In genomic region chr10:64977912-64978311, GRCh38 we compare ENCODE assay signal across 20 cellular contexts.
DNase-seq lines count a peak whose midpoint lies in the region; ATAC-seq, FAIRE-seq and TF ChIP-seq lines count a peak whose summit lies in the region.
"Had no signal": no experiment of that assay in that cellular context is flagged by ENCODE, and none has a peak within 500 bp of the region (broad histone marks: within the 10 kb centered on the region; RNA-seq: fewer than 3 reads in every experiment).

No MANE protein-coding gene starts in this region.

- no peaks in the 10 kb centered on the region for H3K36me3 ChIP-seq in PC-3 (ENCODE audit: low read depth, low read length)
- H3K36me3 ChIP-seq: WERI-Rb-1 had no signal

- intact Hi-C loops in PC-3 (cut with micrococcal nuclease): loop anchor here (1.0 to 10.0 kb wide), 11 partner anchors 89 to 1953 kb away; no protein-coding TSS in a partner anchor

- no peaks in the 10 kb centered on the region for H3K9me2 ChIP-seq in PC-3 (replicated peaks; ENCODE audit: low read length)

- no TSS peak for BruUV-seq in PC-3 (replicated peaks; lab: Mats Ljungman, UMichigan)

- no peaks in the 10 kb centered on the region for H3K27me3 ChIP-seq in PC-3 (ENCODE audit: low read length)

- H3K9ac ChIP-seq in PC-3 (ENCODE audit: low read length): no peak overlapping the region

- no peaks in the 10 kb centered on the region for H3K79me2 ChIP-seq in PC-3 (ENCODE audit: low read length)

- H2AFZ ChIP-seq in PC-3 (ENCODE audit: low read length): no peak overlapping the region

- FAIRE-seq in endometrium (lab: Jason Lieb, UNC): peak; percentile 84
- FAIRE-seq: H54 had no signal

- POLR2A ChIA-PET in PC-3 (lab: Charles Lee; ENCODE audit: unreplicated experiment): no interaction called here

- no peak overlapping the region for H3K4me2 ChIP-seq in PC-3 (ENCODE audit: low read length)

- no peaks in the 10 kb centered on the region for H3F3A ChIP-seq in PC-3 (ENCODE audit: low read length, unreplicated experiment)

- peak; percentile 29; the same call in 1 of the 2 replicates for ATAC-seq in PC-3
- ATAC-seq: activated CD8-positive, alpha-beta T cell treated with anti-CD3 and anti-CD28 coated beads for 36 hours; activated T-helper 17 cell treated with anti-CD3 and anti-CD28 coated beads, Interleukin-2, amount 50 U/mL, for 72 hours; sciatic nerve had no signal

- peak; percentile 5 for DNase-seq in H4 (ENCODE audit: low spot score)
- peak; percentile 58 for DNase-seq in PC-3
- DNase-seq in pons (ENCODE audit: low spot score): peak; percentile 2
- DNase-seq in GM03348 (ENCODE audit: low spot score): no peak
- DNase-seq in activated CD8-positive, alpha-beta memory T cell treated with anti-CD3 and anti-CD28 coated beads, Interleukin-2, amount 50 U/mL, for 4 hours: no peak
- DNase-seq in KG1 (lab: John Stamatoyannopoulos, UW): no peak
- DNase-seq: activated CD8-positive, alpha-beta T cell treated with anti-CD3 and anti-CD28 coated beads for 36 hours; central memory CD4-positive, alpha-beta T cell; DMS153; mammary epithelial cell; NCI-H187; NCI-H69; stimulated activated CD4-positive, alpha-beta T cell treated with anti-CD3 and anti-CD28 coated beads, Interleukin-2, amount 100 ng/mL, for 48 hours; substantia nigra; SW 1271; WERI-Rb-1 had no signal

- H3K4me1 ChIP-seq in PC-3 (ENCODE audit: insufficient read depth, low read length): no peaks in the 10 kb centered on the region

- H4K20me1 ChIP-seq in PC-3 (ENCODE audit: low read length): no peaks in the 10 kb centered on the region

- no peak overlapping the region for H3K27ac ChIP-seq in PC-3 (ENCODE audit: low read length)
- H3K27ac ChIP-seq: WERI-Rb-1 had no signal

- H3K4me3 ChIP-seq in PC-3 (ENCODE audit: low read length): no peak overlapping the region

- no peaks in the 10 kb centered on the region for H3K9me3 ChIP-seq in PC-3 (ENCODE audit: low read length)

- CTCF ChIA-PET in PC-3 (lab: Charles Lee): no interaction called here

- peak; percentile 60 for TF ChIP-seq CTCF in PC-3 (conservative IDR thresholded peaks at IDR 0.05; ENCODE audit: low read depth, low read length)

Comparison
In these comparisons a context has a peak if more than half of its experiments do, and no peak if none do; other contexts are left out.
1. DNase-seq: peak in H4 (single experiment), PC-3 (single experiment) and pons (single experiment); none in GM03348 (single experiment), activated CD8-positive, alpha-beta memory T cell treated with anti-CD3 and anti-CD28 coated beads, Interleukin-2, amount 50 U/mL, for 4 hours (single experiment) and KG1 (single experiment).